ENCODE assay signal across 8 cellular contexts in genomic region chr7:100799037-100799896, GRCh38.
DNase-seq lines count a peak whose midpoint lies in the region; ATAC-seq and TF ChIP-seq lines count a peak whose summit lies in the region.

No MANE protein-coding gene starts in this region.

- H3K4me3 ChIP-seq in astrocyte of the cerebellum (ENCODE audit: low read depth, low read length): no peak overlapping the region

- DNase-seq in DMS53 (lab: John Stamatoyannopoulos, UW): peak; percentile 70
- peak; percentile 87 for DNase-seq in KBM-7
- DNase-seq in SW 1271 (lab: John Stamatoyannopoulos, UW): peak; percentile 18 to 47
- DNase-seq in astrocyte of the cerebellum (ENCODE audit: low read depth): no peak
- DNase-seq in iris pigment epithelial cell (ENCODE audit: low read depth): peak; percentile 63
- DNase-seq in stimulated activated CD4-positive, alpha-beta T cell treated with anti-CD3 and anti-CD28 coated beads, Interleukin-2, amount 100 ng/mL, for 24 hours: peak; percentile 60 to 70

- TF ChIP-seq CTCF in astrocyte of the cerebellum (IDR thresholded peaks at IDR 0.05; ENCODE audit: low read depth, low read length, missing control alignments): peak; percentile 71

- in situ Hi-C loops in KBM-7 (cut with MboI; ENCODE audit: low pct_unique_long_range_greater_than_20kb, low sequenced_read_pairs): no loop called here
- in situ Hi-C loops in astrocyte of the cerebellum (cut with HindIII; ENCODE audit: low sequenced_read_pairs): no loop called here

- ATAC-seq in GM19328 (IDR thresholded peaks at IDR 0.05; ENCODE audit: unreplicated experiment) (no peak), HG02763 (IDR thresholded peaks at IDR 0.05; ENCODE audit: unreplicated experiment) (no peak)
